ENCODE assay signal across 11 cellular contexts in genomic region chr17:71438631-71439146, GRCh38.
DNase-seq lines count a peak whose midpoint lies in the region; ATAC-seq, FAIRE-seq and TF ChIP-seq lines count a peak whose summit lies in the region.
"Had no signal": no experiment of that assay in that cellular context is flagged by ENCODE, and none has a peak within 500 bp of the region (broad histone marks: within the 10 kb centered on the region; RNA-seq: fewer than 3 reads in every experiment).

No MANE protein-coding gene starts in this region.

- no peak overlapping the region for H3K4me3 Mint-ChIP-seq in progenitor cell of endocrine pancreas (ENCODE audit: low read depth)
- H3K4me3 Mint-ChIP-seq: nephron had no signal

- TF ChIP-seq CTCF in RWPE1 (conservative IDR thresholded peaks at IDR 0.05; ENCODE audit: low read depth) (no peak), progenitor cell of endocrine pancreas (IDR thresholded peaks at IDR 0.05; ENCODE audit: unreplicated experiment) (no peak)

- H3K27ac Mint-ChIP-seq in progenitor cell of endocrine pancreas = no peak overlapping the region
- H3K27ac Mint-ChIP-seq: nephron had no signal

- FAIRE-seq in islet of Langerhans (lab: Jason Lieb, UNC) = peak; percentile 99

- DNase-seq in AG20443 (ENCODE audit: low spot score) (peak; percentile 79), LoVo (ENCODE audit: low spot score) (peak; percentile 83), RWPE1 (ENCODE audit: low spot score) (peak; percentile 68), progenitor cell of endocrine pancreas (ENCODE audit: low spot score, unreplicated experiment) (no peak), NCI-H82 treated with DMSO at 0.1 percent for 48 hours (lab: John Stamatoyannopoulos, UW; ENCODE audit: unreplicated experiment) (no peak)
- DNase-seq: stimulated activated naive CD8-positive, alpha-beta T cell treated with anti-CD3 and anti-CD28 coated beads, Interleukin-15, Interleukin-2, amounts not matched to agents 100 U/mL and 50 U/mL, for 24 hours; T-helper 2 cell had no signal

- no peak overlapping the region for H3K27ac ChIP-seq in RWPE1

- POLR2A ChIA-PET in RWPE1 (lab: Yijun Ruan, JAX; ENCODE audit: low non-redundant PET) = no interaction called here

- no peaks in the 10 kb centered on the region for H3K27me3 Mint-ChIP-seq in progenitor cell of endocrine pancreas

- CTCF ChIA-PET in RWPE1 (lab: Yijun Ruan, JAX) = no interaction called here

- no peaks in the 10 kb centered on the region for H3K36me3 Mint-ChIP-seq in progenitor cell of endocrine pancreas (ENCODE audit: insufficient read depth)

- no peak for ATAC-seq in HG02798 (IDR thresholded peaks at IDR 0.05; ENCODE audit: poor library complexity, unreplicated experiment)
- no peak for ATAC-seq in GM18873 (IDR thresholded peaks at IDR 0.05; ENCODE audit: low FRiP score, unreplicated experiment)
- ATAC-seq: stimulated activated naive CD8-positive, alpha-beta T cell treated with anti-CD3 and anti-CD28 coated beads, Interleukin-15, Interleukin-2, amounts not matched to agents 100 U/mL and 50 U/mL, for 24 hours had no signal

- no peaks in the 10 kb centered on the region for H3K9me3 Mint-ChIP-seq in progenitor cell of endocrine pancreas (ENCODE audit: low read depth)
- H3K9me3 Mint-ChIP-seq: nephron had no signal

- H3K4me1 Mint-ChIP-seq in progenitor cell of endocrine pancreas (ENCODE audit: low read depth) = no peaks in the 10 kb centered on the region

Comparison
In these comparisons a context has a peak if more than half of its experiments do, and no peak if none do; other contexts are left out.
1. DNase-seq: peak in AG20443 (single experiment), LoVo (single experiment) and RWPE1 (single experiment); none in progenitor cell of endocrine pancreas (single experiment) and NCI-H82 treated with DMSO at 0.1 percent for 48 hours (single experiment).